ENCODE assay signal across 10 cellular contexts in the genomic region with DNA sequence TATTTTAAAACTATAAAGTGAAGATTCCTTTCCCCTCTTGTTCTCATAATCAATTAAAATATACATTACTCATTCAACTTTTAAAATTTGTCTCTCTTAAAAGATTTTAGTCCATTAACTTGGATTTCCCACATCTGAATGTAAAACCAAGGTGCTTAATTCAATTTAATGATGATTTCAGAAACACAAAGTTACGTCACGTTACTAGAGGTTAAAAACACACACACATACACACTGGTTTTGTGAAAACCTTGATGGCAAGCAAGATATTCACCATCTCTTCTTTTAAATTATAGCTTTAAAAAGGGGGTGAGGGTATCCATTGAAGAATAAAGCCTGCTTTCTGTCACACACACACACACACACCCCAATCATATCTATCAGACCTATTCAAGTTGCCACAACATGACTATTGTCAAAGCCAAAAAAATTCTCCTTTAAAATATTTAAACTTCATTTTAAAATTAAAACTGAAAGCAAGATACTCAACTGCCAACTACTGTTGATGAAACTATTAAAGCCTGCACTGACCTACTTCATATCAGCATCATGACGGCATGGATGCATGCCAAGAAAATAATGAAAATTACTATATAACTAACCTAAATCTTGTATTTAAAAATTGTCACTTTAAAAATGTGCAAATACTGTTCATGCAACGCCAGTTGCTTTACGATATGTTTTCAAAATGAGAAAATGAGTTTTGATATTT. TPM values are rescaled to one million over a fixed set of nuclear protein-coding genes. Genes with fewer than 3 reads are reported as not detected.
DNase-seq lines count a peak whose midpoint lies in the region; ATAC-seq, FAIRE-seq and TF ChIP-seq lines count a peak whose summit lies in the region.
"Had no signal": no experiment of that assay in that cellular context is flagged by ENCODE, and none has a peak within 500 bp of the region (broad histone marks: within the 10 kb centered on the region; RNA-seq: fewer than 3 reads in every experiment).

No MANE protein-coding gene starts in this region.

- H3K27ac ChIP-seq in A549 (peak overlapping the region; percentile 8 to 44; a peak in 5 of 6 replicates), GM23248 (peak overlapping the region; percentile 37), caudate nucleus (ENCODE audit: low read depth, low read length) (no peak overlapping the region)

- BruUV-seq in Caco-2 (replicated peaks; lab: Mats Ljungman, UMichigan): no TSS peak

- peaks cover 74% of the 10 kb centered on the region for H3K79me2 ChIP-seq in GM23248 (ENCODE audit: insufficient read depth)

- no peaks in the 10 kb centered on the region for H3K9me3 Mint-ChIP-seq in activated naive CD8-positive, alpha-beta T cell (ENCODE audit: low read depth)
- H3K9me3 Mint-ChIP-seq in Caco-2 (ENCODE audit: unreplicated experiment): no peaks in the 10 kb centered on the region

- ATAC-seq in A549 (no peak), GM18858 (IDR thresholded peaks at IDR 0.05; ENCODE audit: unreplicated experiment) (no peak)

- H3K4me3 Mint-ChIP-seq in activated naive CD8-positive, alpha-beta T cell: peak overlapping the region; percentile 92
- H3K4me3 Mint-ChIP-seq in Caco-2 (ENCODE audit: unreplicated experiment): no peak overlapping the region

- intact Hi-C loops in Caco-2 (cut with micrococcal nuclease; ENCODE audit: unreplicated experiment): no loop called here

- in situ Hi-C loops in GM23248 (cut with MboI): no loop called here

- TF ChIP-seq CTCF in A549 (IDR thresholded peaks at IDR 0.05): no peak
- TF ChIP-seq CTCF in Caco-2 (IDR thresholded peaks at IDR 0.05; ENCODE audit: insufficient read depth in 1 of 2, low read depth in 1 of 2, low read length in 1 of 2, severe bottlenecking in 1 of 2, unreplicated experiment in 1 of 2): no peak

- H3K36me3 ChIP-seq in GM23248 (ENCODE audit: low read depth): peaks cover 4% of the 10 kb centered on the region; the same call in 1 of the 2 replicates
- H3K36me3 ChIP-seq in Caco-2 (ENCODE audit: control insufficient read depth, insufficient read depth, low read length): no peaks in the 10 kb centered on the region

- H2AFZ ChIP-seq in GM23248: no peak overlapping the region

- peak overlapping the region; percentile 41 for H3K27ac Mint-ChIP-seq in activated naive CD8-positive, alpha-beta T cell
- no peak overlapping the region for H3K27ac Mint-ChIP-seq in Caco-2 (ENCODE audit: unreplicated experiment)

- no peak for TF ChIP-seq RAD21 in A549 (conservative IDR thresholded peaks at IDR 0.05 in 1 of 2, IDR thresholded peaks at IDR 0.05 in 1 of 2)

- no peaks in the 10 kb centered on the region for H3K27me3 Mint-ChIP-seq in activated naive CD8-positive, alpha-beta T cell
- no peaks in the 10 kb centered on the region for H3K27me3 Mint-ChIP-seq in Caco-2 (ENCODE audit: insufficient read depth, unreplicated experiment)

- H3K4me1 ChIP-seq in A549: peaks cover 45% of the 10 kb centered on the region
- peaks cover 35% of the 10 kb centered on the region for H3K4me1 ChIP-seq in GM23248 (ENCODE audit: insufficient read depth)
- peaks cover 8% of the 10 kb centered on the region for H3K4me1 ChIP-seq in Caco-2

- H3F3A ChIP-seq in GM23248 (ENCODE audit: insufficient read depth): peaks cover 19% of the 10 kb centered on the region; the same call in 1 of the 2 replicates

- H3K9me2 ChIP-seq in GM23248 (ENCODE audit: insufficient read depth): no peaks in the 10 kb centered on the region

- no peak for FAIRE-seq in A549 (lab: Jason Lieb, UNC)

- no peak for TF ChIP-seq POLR2A in A549 (IDR thresholded peaks at IDR 0.05; ENCODE audit: low read length)

- DNase-seq in A549 (ENCODE audit: low read depth in 1 of 2, low spot score in 1 of 2) (no peak), GM23248 (peak; percentile 40), iris pigment epithelial cell (ENCODE audit: low read depth) (peak; percentile 31), NCI-H1694 treated with DMSO at 0.1 percent for 48 hours (lab: John Stamatoyannopoulos, UW) (no peak), caudate nucleus (lab: John Stamatoyannopoulos, UW) (no peak), Caco-2 (no peak)
- DNase-seq: NCI-H2107; stimulated activated CD4-positive, alpha-beta T cell treated with anti-CD3 and anti-CD28 coated beads, Interleukin-2, amount 100 ng/mL, for 48 hours had no signal

- WGBS in A549 (ENCODE audit: missing lambda C conversion rate): 30% methylated on average over 5 of the region's 5 CpGs
- WGBS in GM23248 (ENCODE audit: low coverage in 1 of 2, low lambda C conversion rate in 2 of 2, missing lambda C conversion rate in 2 of 2), 2 experiments: 23 to 31% methylated on average over 5 of the region's 5 CpGs

- H3K36me3 Mint-ChIP-seq in activated naive CD8-positive, alpha-beta T cell: peaks cover 6% of the 10 kb centered on the region
- no peaks in the 10 kb centered on the region for H3K36me3 Mint-ChIP-seq in Caco-2 (ENCODE audit: insufficient read depth, unreplicated experiment)

- POLR2A ChIA-PET in A549 (lab: Yijun Ruan, JAX) (no interaction called here), Caco-2 (lab: Charles Lee) (no interaction called here)

- TF ChIP-seq EP300 in A549 (IDR thresholded peaks at IDR 0.05): no peak

- CTCF ChIA-PET in A549 (lab: Yijun Ruan, JAX): no interaction called here
- CTCF ChIA-PET in Caco-2 (lab: Charles Lee): interaction anchor here (0.6 kb wide), 1 partner anchor 268 kb away, joined by 3 read pairs; no protein-coding TSS in a partner anchor

- peaks cover 65% of the 10 kb centered on the region for H3K4me1 Mint-ChIP-seq in activated naive CD8-positive, alpha-beta T cell (ENCODE audit: low read depth)
- no peaks in the 10 kb centered on the region for H3K4me1 Mint-ChIP-seq in Caco-2 (ENCODE audit: low read depth, unreplicated experiment)

- no peaks in the 10 kb centered on the region for H4K20me1 ChIP-seq in GM23248 (ENCODE audit: insufficient read depth)

- H3K9me3 ChIP-seq in A549 (no peaks in the 10 kb centered on the region), GM23248 (ENCODE audit: low read depth) (no peaks in the 10 kb centered on the region), Caco-2 (no peaks in the 10 kb centered on the region)

- H3K27me3 ChIP-seq in GM23248 (replicated peaks; ENCODE audit: insufficient read depth): no peaks in the 10 kb centered on the region
- H3K27me3 ChIP-seq in Caco-2 (replicated peaks; ENCODE audit: control insufficient read depth, insufficient read depth, low read length): no peaks in the 10 kb centered on the region

- peak overlapping the region; percentile 78 for H3K4me2 ChIP-seq in A549
- peak overlapping the region; percentile 92 for H3K4me2 ChIP-seq in GM23248 (ENCODE audit: unreplicated experiment)

- H3K4me3 ChIP-seq in A549: peak overlapping the region; percentile 89
- H3K4me3 ChIP-seq in GM23248: peak overlapping the region; percentile 89
- H3K4me3 ChIP-seq in Caco-2 (ENCODE audit: low read depth, low read length): no peak overlapping the region

- H3K9ac ChIP-seq in GM23248: peak overlapping the region; percentile 88

TF ChIP-seq in A549, 52 proteins besides CTCF, POLR2A, EP300 and RAD21:
- no peak for TF ChIP-seq ZC3H11A (IDR thresholded peaks at IDR 0.05)
- TF ChIP-seq RARB (CRISPR knock-in tag; IDR thresholded peaks at IDR 0.05): no peak
- TF ChIP-seq EHMT2 (IDR thresholded peaks at IDR 0.05; ENCODE audit: low read depth): no peak
- no peak for TF ChIP-seq HOXA7 (CRISPR knock-in tag; IDR thresholded peaks at IDR 0.05)
- TF ChIP-seq, protein P1, sequence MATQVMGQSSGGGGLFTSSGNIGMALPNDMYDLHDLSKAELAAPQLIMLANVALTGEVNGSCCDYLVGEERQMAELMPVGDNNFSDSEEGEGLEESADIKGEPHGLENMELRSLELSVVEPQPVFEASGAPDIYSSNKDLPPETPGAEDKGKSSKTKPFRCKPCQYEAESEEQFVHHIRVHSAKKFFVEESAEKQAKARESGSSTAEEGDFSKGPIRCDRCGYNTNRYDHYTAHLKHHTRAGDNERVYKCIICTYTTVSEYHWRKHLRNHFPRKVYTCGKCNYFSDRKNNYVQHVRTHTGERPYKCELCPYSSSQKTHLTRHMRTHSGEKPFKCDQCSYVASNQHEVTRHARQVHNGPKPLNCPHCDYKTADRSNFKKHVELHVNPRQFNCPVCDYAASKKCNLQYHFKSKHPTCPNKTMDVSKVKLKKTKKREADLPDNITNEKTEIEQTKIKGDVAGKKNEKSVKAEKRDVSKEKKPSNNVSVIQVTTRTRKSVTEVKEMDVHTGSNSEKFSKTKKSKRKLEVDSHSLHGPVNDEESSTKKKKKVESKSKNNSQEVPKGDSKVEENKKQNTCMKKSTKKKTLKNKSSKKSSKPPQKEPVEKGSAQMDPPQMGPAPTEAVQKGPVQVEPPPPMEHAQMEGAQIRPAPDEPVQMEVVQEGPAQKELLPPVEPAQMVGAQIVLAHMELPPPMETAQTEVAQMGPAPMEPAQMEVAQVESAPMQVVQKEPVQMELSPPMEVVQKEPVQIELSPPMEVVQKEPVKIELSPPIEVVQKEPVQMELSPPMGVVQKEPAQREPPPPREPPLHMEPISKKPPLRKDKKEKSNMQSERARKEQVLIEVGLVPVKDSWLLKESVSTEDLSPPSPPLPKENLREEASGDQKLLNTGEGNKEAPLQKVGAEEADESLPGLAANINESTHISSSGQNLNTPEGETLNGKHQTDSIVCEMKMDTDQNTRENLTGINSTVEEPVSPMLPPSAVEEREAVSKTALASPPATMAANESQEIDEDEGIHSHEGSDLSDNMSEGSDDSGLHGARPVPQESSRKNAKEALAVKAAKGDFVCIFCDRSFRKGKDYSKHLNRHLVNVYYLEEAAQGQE (IDR thresholded peaks at IDR 0.05): no peak
- no peak for TF ChIP-seq HDAC2 (IDR thresholded peaks at IDR 0.05)
- TF ChIP-seq, protein P2, sequence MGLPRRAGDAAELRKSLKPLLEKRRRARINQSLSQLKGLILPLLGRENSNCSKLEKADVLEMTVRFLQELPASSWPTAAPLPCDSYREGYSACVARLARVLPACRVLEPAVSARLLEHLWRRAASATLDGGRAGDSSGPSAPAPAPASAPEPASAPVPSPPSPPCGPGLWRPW (IDR thresholded peaks at IDR 0.05): no peak
- TF ChIP-seq, protein P3, sequence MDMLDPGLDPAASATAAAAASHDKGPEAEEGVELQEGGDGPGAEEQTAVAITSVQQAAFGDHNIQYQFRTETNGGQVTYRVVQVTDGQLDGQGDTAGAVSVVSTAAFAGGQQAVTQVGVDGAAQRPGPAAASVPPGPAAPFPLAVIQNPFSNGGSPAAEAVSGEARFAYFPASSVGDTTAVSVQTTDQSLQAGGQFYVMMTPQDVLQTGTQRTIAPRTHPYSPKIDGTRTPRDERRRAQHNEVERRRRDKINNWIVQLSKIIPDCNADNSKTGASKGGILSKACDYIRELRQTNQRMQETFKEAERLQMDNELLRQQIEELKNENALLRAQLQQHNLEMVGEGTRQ (IDR thresholded peaks at IDR 0.05): no peak

RNA-seq across cellular contexts. Expression of a gene that starts 2.1 kb away (rescaled TPM):
- 14.9 and 26.3 TPM in 2 replicates for polyA plus RNA-seq in A549 (2011; rRNA removed)
- polyA plus RNA-seq in A549 (2012; cell fraction: cytosol; rRNA removed): 3.2 and 4.4 TPM in 2 replicates
- polyA plus RNA-seq in A549 (2012; cell fraction: nucleus; rRNA removed): 4.6 and 6.7 TPM in 2 replicates
- polyA plus RNA-seq in A549 (2017; fragmentation: RNase III; extraction: RNeasy Plus Mini Kit Qiagen cat#74134 plus additional on column Dnase treatment): 10.8 to 11.7 TPM (median 11.7 TPM) in 3 replicates
- polyA minus RNA-seq in A549 (2011; rRNA and poly(A)+ RNA removed): 49.5 and 52.4 TPM in 2 replicates
- 5.8 and 6.3 TPM in 2 replicates for total RNA-seq in GM23248 (2014; rRNA removed; shearing (Covaris generic))
- polyA plus RNA-seq in GM23248 (2016; fragmentation: Nextera tagmentation; extraction: Ambion mirVana): 4.0 and 4.4 TPM in 2 replicates
- 8.7 and 10.3 TPM in 2 replicates for total RNA-seq in Caco-2 (2022)

Comparison
In these comparisons a context has a peak if more than half of its experiments do, and no peak if none do; other contexts are left out.
1. DNase-seq: peak in GM23248 (single experiment) and iris pigment epithelial cell (single experiment); none in A549 (0 of 2), NCI-H1694 treated with DMSO at 0.1 percent for 48 hours (single experiment), caudate nucleus (0 of 61) and Caco-2 (0 of 2).